ENCODE assay signal across 1 cellular context in genomic region chr20:41166201-41167117, GRCh38.
TF ChIP-seq lines count a peak whose summit lies in the region.

No MANE protein-coding gene starts in this region.

TF ChIP-seq in WTC11, 78 proteins besides CTCF, POLR2A, EP300 and RAD21 (continued from another document):
- no peak for TF ChIP-seq ESRRA (CRISPR knock-in tag; IDR thresholded peaks at IDR 0.05; ENCODE audit: borderline replicate concordance)
- no peak for TF ChIP-seq TEAD4 (CRISPR knock-in tag; IDR thresholded peaks at IDR 0.05)
- no peak for TF ChIP-seq OVOL2 (CRISPR knock-in tag; IDR thresholded peaks at IDR 0.05; ENCODE audit: borderline replicate concordance)
